Comparison of ENCODE assay signal across 18 cellular contexts in the genomic region with DNA sequence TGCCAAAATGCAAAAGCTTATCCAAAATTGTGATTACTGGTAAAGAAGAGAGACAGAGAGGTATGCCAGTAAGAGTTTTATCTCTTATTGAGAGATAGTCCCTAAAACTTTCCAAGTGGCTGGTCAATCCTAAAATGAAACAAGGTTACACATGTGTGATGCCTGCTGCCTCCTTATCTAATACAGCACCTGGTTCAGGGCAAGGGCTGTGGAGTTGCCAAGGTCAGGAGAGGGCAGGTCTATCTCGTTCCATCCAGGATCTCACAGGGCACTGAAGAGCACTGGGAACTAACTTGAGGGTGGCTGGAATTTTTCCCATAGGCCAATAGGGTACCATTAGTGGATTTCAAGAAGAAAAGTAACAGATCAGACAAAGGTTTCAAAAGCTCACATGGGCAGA. TPM values are rescaled to one million over a fixed set of nuclear protein-coding genes. Genes with fewer than 3 reads are reported as not detected.
DNase-seq lines count a peak whose midpoint lies in the region; ATAC-seq and TF ChIP-seq lines count a peak whose summit lies in the region.
"Had no signal": no experiment of that assay in that cellular context is flagged by ENCODE, and none has a peak within 500 bp of the region (broad histone marks: within the 10 kb centered on the region; RNA-seq: fewer than 3 reads in every experiment).

No MANE protein-coding gene starts in this region.

- H3K4me1 ChIP-seq in PC-3 (ENCODE audit: insufficient read depth, low read length), result peaks cover 71% of the 10 kb centered on the region

- no peaks in the 10 kb centered on the region for H3F3A ChIP-seq in PC-3 (ENCODE audit: low read length, unreplicated experiment)

- peak overlapping the region; percentile 24 for H3K27ac Mint-ChIP-seq in T-helper 2 cell treated with Interferon-gamma antibody and Interleukin-4, amounts not matched to agents 5 μg/mL and 100 μg/mL, for 36 hours

- no peak overlapping the region for H3K4me3 ChIP-seq in PC-3 (ENCODE audit: low read length)
- no peak overlapping the region for H3K4me3 ChIP-seq in foreskin fibroblast (ENCODE audit: low read depth in 1 of 2, low read length in 2 of 2)
- H3K4me3 ChIP-seq: sigmoid colon, tibial nerve had no signal

- peaks cover 29% of the 10 kb centered on the region for H3K36me3 Mint-ChIP-seq in T-helper 2 cell treated with Interferon-gamma antibody and Interleukin-4, amounts not matched to agents 5 μg/mL and 100 μg/mL, for 36 hours (ENCODE audit: low read depth)

- CTCF ChIA-PET in PC-3 (lab: Charles Lee), result no interaction called here

- no peaks in the 10 kb centered on the region for H3K9me3 Mint-ChIP-seq in T-helper 2 cell treated with Interferon-gamma antibody and Interleukin-4, amounts not matched to agents 5 μg/mL and 100 μg/mL, for 36 hours
- H3K9me3 Mint-ChIP-seq: activated naive CD8-positive, alpha-beta T cell treated with anti-CD3 and anti-CD28 coated beads, Interleukin-2, amount 10 ng/mL, durations not matched to agents 7 days and 5 days; H9 had no signal

- H3K27me3 Mint-ChIP-seq in T-helper 2 cell treated with Interferon-gamma antibody and Interleukin-4, amounts not matched to agents 5 μg/mL and 100 μg/mL, for 36 hours (ENCODE audit: low read depth), result no peaks in the 10 kb centered on the region
- H3K27me3 Mint-ChIP-seq: activated naive CD8-positive, alpha-beta T cell treated with anti-CD3 and anti-CD28 coated beads, Interleukin-2, amount 10 ng/mL, durations not matched to agents 7 days and 5 days had no signal

- POLR2A ChIA-PET in PC-3 (lab: Charles Lee; ENCODE audit: unreplicated experiment), result no interaction called here

- no peaks in the 10 kb centered on the region for H3K9me2 ChIP-seq in PC-3 (replicated peaks; ENCODE audit: low read length)

- peaks cover 87% of the 10 kb centered on the region for H3K79me2 ChIP-seq in PC-3 (ENCODE audit: low read length)

- H3K36me3 ChIP-seq in PC-3 (ENCODE audit: low read depth, low read length), result no peaks in the 10 kb centered on the region
- H3K36me3 ChIP-seq: sigmoid colon had no signal

- no peaks in the 10 kb centered on the region for H3K9me3 ChIP-seq in PC-3 (ENCODE audit: low read length)
- H3K9me3 ChIP-seq: neutrophil, sigmoid colon, tibial nerve had no signal

- H3K9ac ChIP-seq in PC-3 (ENCODE audit: low read length), result no peak overlapping the region

- TF ChIP-seq CTCF in PC-3 (conservative IDR thresholded peaks at IDR 0.05; ENCODE audit: low read depth, low read length) (no peak), foreskin fibroblast (IDR thresholded peaks at IDR 0.05; ENCODE audit: low read depth, low read length) (no peak)

- 0 out of 2 replicates have a peak, but pooled peaks cover 10% of the 10 kb centered on the region for H4K20me1 ChIP-seq in PC-3 (ENCODE audit: low read length)

- DNase-seq in T-helper 2 cell treated with Interferon-gamma antibody and Interleukin-4, amounts not matched to agents 5 μg/mL and 100 μg/mL, for 36 hours (ENCODE audit: low spot score), result no peak
- no peak for DNase-seq in T-helper 2 cell
- DNase-seq in PC-3, result no peak
- peak; percentile 26 for DNase-seq in dermis blood vessel endothelial cell
- DNase-seq in stimulated activated CD8-positive, alpha-beta memory T cell treated with anti-CD3 and anti-CD28 coated beads, Interleukin-4, amount 100 ng/mL, for 48 hours, result peak; percentile 3
- DNase-seq in superior temporal gyrus (ENCODE audit: extremely low spot score), result no peak
- no peak for DNase-seq in GM19240 (ENCODE audit: insufficient read length, low spot score)
- no peak for DNase-seq in foreskin fibroblast
- DNase-seq: 8988T; activated naive CD8-positive, alpha-beta T cell treated with anti-CD3 and anti-CD28 coated beads, Interleukin-2, amount 10 ng/mL, durations not matched to agents 7 days and 5 days; EL; H9; mesenchymal stem cell; NCI-H526 treated with DMSO at 0.1 percent for 48 hours; sigmoid colon; stimulated activated CD4-positive, alpha-beta T cell treated with anti-CD3 and anti-CD28 coated beads, Interleukin-2, amount 100 ng/mL, for 48 hours had no signal

- H3K27ac ChIP-seq in PC-3 (ENCODE audit: low read length), result no peak overlapping the region
- H3K27ac ChIP-seq: neutrophil, tibial nerve had no signal

- ATAC-seq in PC-3, result no peak

- H3K27me3 ChIP-seq in PC-3 (ENCODE audit: low read length), result no peaks in the 10 kb centered on the region
- H3K27me3 ChIP-seq: neutrophil, sigmoid colon, tibial nerve had no signal

- intact Hi-C loops in PC-3 (cut with micrococcal nuclease), result loop anchor here (5.0 kb wide), 1 partner anchor 97 kb away; no protein-coding TSS in a partner anchor

- H3K4me3 Mint-ChIP-seq in T-helper 2 cell treated with Interferon-gamma antibody and Interleukin-4, amounts not matched to agents 5 μg/mL and 100 μg/mL, for 36 hours, result no peak overlapping the region
- H3K4me3 Mint-ChIP-seq: activated naive CD8-positive, alpha-beta T cell treated with anti-CD3 and anti-CD28 coated beads, Interleukin-2, amount 10 ng/mL, durations not matched to agents 7 days and 5 days had no signal

- no TSS peak for BruUV-seq in PC-3 (replicated peaks; lab: Mats Ljungman, UMichigan)

- H2AFZ ChIP-seq in PC-3 (ENCODE audit: low read length), result no peak overlapping the region

- H3K4me1 Mint-ChIP-seq in T-helper 2 cell treated with Interferon-gamma antibody and Interleukin-4, amounts not matched to agents 5 μg/mL and 100 μg/mL, for 36 hours (ENCODE audit: low read depth), result peaks cover 48% of the 10 kb centered on the region

- peak overlapping the region; percentile 75; the same call in 1 of the 2 replicates for H3K4me2 ChIP-seq in PC-3 (ENCODE audit: low read length)

RNA-seq across cellular contexts. Expression of gene VOPP1, which starts 18.2 kb away (rescaled TPM):
- total RNA-seq in PC-3 (2014; rRNA removed) (60.2 and 64.8 TPM in 2 replicates), dermis blood vessel endothelial cell (140 and 171 TPM in 2 replicates)

Comparison
In these comparisons a context has a peak if more than half of its experiments do, and no peak if none do; other contexts are left out.
1. DNase-seq: peak in dermis blood vessel endothelial cell (single experiment) and stimulated activated CD8-positive, alpha-beta memory T cell treated with anti-CD3 and anti-CD28 coated beads, Interleukin-4, amount 100 ng/mL, for 48 hours (single experiment); none in T-helper 2 cell treated with Interferon-gamma antibody and Interleukin-4, amounts not matched to agents 5 μg/mL and 100 μg/mL, for 36 hours (single experiment), T-helper 2 cell (0 of 5), PC-3 (single experiment), superior temporal gyrus (single experiment), GM19240 (single experiment) and foreskin fibroblast (0 of 2).